ENCODE assay signal across 5 cellular contexts in genomic region chr9:33567776-33568175, GRCh38. TPM values are rescaled to one million over a fixed set of nuclear protein-coding genes. Genes with fewer than 3 reads are reported as not detected.
"Had no signal": no experiment of that assay in that cellular context is flagged by ENCODE, and none has a peak within 500 bp of the region (broad histone marks: within the 10 kb centered on the region; RNA-seq: fewer than 3 reads in every experiment).

No MANE protein-coding gene starts in this region.

RNA-seq across cellular contexts. Expression of gene ANKRD18B, which starts 43.7 kb away (rescaled TPM):
- total RNA-seq: osteoblast, posterior vena cava, tibial nerve had no signal
- polyA plus RNA-seq: naive thymus-derived CD4-positive, alpha-beta T cell; smooth muscle cell had no signal
